Comparison of ENCODE assay signal across 1 cellular context in the genomic region with DNA sequence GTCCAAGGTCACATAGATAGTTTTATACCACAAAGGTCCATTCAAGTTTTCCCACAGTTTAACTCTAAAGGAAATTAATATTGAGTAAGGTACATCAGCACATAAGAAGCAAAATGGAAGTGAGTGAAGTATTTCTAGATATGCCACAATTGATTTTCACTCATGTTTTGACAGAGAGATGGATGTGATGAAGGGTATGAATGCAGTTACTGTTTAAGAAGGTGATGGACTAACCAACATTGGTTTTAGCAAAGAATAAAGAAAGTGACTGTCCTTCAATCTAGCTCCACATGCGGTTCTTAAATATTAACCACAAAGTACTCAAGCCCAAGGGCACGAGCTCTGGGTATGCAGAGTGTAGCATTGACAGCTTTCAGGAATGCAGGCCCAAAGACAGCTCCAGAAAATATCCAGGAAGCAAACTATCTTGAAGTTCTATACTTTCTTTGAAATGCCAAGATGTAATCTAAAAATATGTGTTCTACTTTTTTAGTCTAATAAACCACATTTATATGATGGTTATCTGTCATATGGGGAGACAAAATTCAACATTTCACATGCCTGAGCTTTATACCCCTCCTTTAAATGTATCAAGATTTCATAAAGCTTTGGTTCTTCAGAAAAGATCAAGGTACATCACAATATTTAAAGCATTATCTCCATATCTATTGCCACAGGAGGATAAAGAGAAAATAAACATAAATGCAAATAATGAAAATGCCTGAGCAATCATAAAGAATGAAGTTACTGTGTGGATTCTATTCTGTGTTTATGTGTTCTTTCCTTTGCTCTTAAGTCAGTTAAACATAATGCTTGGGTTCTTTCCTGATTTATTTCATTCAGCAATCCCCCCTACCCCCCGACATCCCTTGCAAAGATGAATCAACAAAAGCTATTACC.
A peak's percentile ranks its signal among the peaks of the same experiment; 100 is the strongest.
TF ChIP-seq lines count a peak whose summit lies in the region.

No MANE protein-coding gene starts in this region.

TF ChIP-seq in HepG2, 621 proteins besides CTCF, POLR2A, EP300 and RAD21 (continued from another document and continues in another):
- TF ChIP-seq, protein P1, sequence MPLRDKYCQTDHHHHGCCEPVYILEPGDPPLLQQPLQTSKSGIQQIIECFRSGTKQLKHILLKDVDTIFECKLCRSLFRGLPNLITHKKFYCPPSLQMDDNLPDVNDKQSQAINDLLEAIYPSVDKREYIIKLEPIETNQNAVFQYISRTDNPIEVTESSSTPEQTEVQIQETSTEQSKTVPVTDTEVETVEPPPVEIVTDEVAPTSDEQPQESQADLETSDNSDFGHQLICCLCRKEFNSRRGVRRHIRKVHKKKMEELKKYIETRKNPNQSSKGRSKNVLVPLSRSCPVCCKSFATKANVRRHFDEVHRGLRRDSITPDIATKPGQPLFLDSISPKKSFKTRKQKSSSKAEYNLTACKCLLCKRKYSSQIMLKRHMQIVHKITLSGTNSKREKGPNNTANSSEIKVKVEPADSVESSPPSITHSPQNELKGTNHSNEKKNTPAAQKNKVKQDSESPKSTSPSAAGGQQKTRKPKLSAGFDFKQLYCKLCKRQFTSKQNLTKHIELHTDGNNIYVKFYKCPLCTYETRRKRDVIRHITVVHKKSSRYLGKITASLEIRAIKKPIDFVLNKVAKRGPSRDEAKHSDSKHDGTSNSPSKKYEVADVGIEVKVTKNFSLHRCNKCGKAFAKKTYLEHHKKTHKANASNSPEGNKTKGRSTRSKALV (CRISPR knock-in tag; IDR thresholded peaks at IDR 0.05) = no peak
- no peak; the same call in 1 of the 2 replicates for TF ChIP-seq ELF1 (CRISPR knock-in tag; IDR thresholded peaks at IDR 0.05)
- TF ChIP-seq CBFB (CRISPR knock-in tag; IDR thresholded peaks at IDR 0.05) = peak; percentile 93
- 0 out of 2 replicates have a peak, but pooled peaks have one; percentile 7 for TF ChIP-seq ZNF12 (CRISPR knock-in tag; IDR thresholded peaks at IDR 0.05)
- TF ChIP-seq, protein P2, sequence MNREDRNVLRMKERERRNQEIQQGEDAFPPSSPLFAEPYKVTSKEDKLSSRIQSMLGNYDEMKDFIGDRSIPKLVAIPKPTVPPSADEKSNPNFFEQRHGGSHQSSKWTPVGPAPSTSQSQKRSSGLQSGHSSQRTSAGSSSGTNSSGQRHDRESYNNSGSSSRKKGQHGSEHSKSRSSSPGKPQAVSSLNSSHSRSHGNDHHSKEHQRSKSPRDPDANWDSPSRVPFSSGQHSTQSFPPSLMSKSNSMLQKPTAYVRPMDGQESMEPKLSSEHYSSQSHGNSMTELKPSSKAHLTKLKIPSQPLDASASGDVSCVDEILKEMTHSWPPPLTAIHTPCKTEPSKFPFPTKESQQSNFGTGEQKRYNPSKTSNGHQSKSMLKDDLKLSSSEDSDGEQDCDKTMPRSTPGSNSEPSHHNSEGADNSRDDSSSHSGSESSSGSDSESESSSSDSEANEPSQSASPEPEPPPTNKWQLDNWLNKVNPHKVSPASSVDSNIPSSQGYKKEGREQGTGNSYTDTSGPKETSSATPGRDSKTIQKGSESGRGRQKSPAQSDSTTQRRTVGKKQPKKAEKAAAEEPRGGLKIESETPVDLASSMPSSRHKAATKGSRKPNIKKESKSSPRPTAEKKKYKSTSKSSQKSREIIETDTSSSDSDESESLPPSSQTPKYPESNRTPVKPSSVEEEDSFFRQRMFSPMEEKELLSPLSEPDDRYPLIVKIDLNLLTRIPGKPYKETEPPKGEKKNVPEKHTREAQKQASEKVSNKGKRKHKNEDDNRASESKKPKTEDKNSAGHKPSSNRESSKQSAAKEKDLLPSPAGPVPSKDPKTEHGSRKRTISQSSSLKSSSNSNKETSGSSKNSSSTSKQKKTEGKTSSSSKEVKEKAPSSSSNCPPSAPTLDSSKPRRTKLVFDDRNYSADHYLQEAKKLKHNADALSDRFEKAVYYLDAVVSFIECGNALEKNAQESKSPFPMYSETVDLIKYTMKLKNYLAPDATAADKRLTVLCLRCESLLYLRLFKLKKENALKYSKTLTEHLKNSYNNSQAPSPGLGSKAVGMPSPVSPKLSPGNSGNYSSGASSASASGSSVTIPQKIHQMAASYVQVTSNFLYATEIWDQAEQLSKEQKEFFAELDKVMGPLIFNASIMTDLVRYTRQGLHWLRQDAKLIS (CRISPR knock-in tag; IDR thresholded peaks at IDR 0.05) = peak; percentile 78; the same call in 1 of the 2 replicates
- TF ChIP-seq, protein P3, sequence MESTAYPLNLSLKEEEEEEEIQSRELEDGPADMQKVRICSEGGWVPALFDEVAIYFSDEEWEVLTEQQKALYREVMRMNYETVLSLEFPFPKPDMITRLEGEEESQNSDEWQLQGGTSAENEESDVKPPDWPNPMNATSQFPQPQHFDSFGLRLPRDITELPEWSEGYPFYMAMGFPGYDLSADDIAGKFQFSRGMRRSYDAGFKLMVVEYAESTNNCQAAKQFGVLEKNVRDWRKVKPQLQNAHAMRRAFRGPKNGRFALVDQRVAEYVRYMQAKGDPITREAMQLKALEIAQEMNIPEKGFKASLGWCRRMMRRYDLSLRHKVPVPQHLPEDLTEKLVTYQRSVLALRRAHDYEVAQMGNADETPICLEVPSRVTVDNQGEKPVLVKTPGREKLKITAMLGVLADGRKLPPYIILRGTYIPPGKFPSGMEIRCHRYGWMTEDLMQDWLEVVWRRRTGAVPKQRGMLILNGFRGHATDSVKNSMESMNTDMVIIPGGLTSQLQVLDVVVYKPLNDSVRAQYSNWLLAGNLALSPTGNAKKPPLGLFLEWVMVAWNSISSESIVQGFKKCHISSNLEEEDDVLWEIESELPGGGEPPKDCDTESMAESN (CRISPR knock-in tag; conservative IDR thresholded peaks at IDR 0.05) = no peak; the same call in 1 of the 2 replicates
- TF ChIP-seq REPIN1 (CRISPR knock-in tag; IDR thresholded peaks at IDR 0.05; ENCODE audit: borderline replicate concordance, low read depth) = peak; percentile 71
- TF ChIP-seq PHF8 (CRISPR knock-in tag; IDR thresholded peaks at IDR 0.05) = no peak; the same call in 1 of the 2 replicates
- TF ChIP-seq, protein P4, sequence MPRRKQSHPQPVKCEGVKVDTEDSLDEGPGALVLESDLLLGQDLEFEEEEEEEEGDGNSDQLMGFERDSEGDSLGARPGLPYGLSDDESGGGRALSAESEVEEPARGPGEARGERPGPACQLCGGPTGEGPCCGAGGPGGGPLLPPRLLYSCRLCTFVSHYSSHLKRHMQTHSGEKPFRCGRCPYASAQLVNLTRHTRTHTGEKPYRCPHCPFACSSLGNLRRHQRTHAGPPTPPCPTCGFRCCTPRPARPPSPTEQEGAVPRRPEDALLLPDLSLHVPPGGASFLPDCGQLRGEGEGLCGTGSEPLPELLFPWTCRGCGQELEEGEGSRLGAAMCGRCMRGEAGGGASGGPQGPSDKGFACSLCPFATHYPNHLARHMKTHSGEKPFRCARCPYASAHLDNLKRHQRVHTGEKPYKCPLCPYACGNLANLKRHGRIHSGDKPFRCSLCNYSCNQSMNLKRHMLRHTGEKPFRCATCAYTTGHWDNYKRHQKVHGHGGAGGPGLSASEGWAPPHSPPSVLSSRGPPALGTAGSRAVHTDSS (CRISPR knock-in tag; conservative IDR thresholded peaks at IDR 0.05) = no peak
- TF ChIP-seq GATAD2A (CRISPR knock-in tag; IDR thresholded peaks at IDR 0.05) = peak; percentile 96
- TF ChIP-seq ZNF205 (CRISPR knock-in tag; IDR thresholded peaks at IDR 0.05) = peak; percentile 46; the same call in 1 of the 2 replicates
- peak; percentile 99 for TF ChIP-seq ASH2L (IDR thresholded peaks at IDR 0.05; ENCODE audit: insufficient read length, low read depth, low read length)
- no peak for TF ChIP-seq ZNF672 (CRISPR knock-in tag; IDR thresholded peaks at IDR 0.05)
- no peak for TF ChIP-seq U2AF1 (optimal IDR thresholded peaks at IDR 0.05; ENCODE audit: low read depth, low read length)
- TF ChIP-seq, protein P5, sequence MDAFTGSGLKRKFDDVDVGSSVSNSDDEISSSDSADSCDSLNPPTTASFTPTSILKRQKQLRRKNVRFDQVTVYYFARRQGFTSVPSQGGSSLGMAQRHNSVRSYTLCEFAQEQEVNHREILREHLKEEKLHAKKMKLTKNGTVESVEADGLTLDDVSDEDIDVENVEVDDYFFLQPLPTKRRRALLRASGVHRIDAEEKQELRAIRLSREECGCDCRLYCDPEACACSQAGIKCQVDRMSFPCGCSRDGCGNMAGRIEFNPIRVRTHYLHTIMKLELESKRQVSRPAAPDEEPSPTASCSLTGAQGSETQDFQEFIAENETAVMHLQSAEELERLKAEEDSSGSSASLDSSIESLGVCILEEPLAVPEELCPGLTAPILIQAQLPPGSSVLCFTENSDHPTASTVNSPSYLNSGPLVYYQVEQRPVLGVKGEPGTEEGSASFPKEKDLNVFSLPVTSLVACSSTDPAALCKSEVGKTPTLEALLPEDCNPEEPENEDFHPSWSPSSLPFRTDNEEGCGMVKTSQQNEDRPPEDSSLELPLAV (CRISPR knock-in tag; conservative IDR thresholded peaks at IDR 0.05; ENCODE audit: low read depth) = no peak
- TF ChIP-seq MTA1 (CRISPR knock-in tag; IDR thresholded peaks at IDR 0.05; ENCODE audit: borderline replicate concordance) = 0 out of 2 replicates have a peak, but pooled peaks have one; percentile 15
- TF ChIP-seq CEBPB (IDR thresholded peaks at IDR 0.05; ENCODE audit: borderline replicate concordance, low read depth, low read length) = peak; percentile 41; the same call in 1 of the 2 replicates
- TF ChIP-seq THYN1 (CRISPR knock-in tag; IDR thresholded peaks at IDR 0.05; ENCODE audit: borderline replicate concordance, low read depth) = 0 out of 2 replicates have a peak, but pooled peaks have one; percentile 6
- TF ChIP-seq, protein P6, sequence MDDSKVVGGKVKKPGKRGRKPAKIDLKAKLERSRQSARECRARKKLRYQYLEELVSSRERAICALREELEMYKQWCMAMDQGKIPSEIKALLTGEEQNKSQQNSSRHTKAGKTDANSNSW (CRISPR knock-in tag; IDR thresholded peaks at IDR 0.05; ENCODE audit: borderline replicate concordance) = no peak
- TF ChIP-seq, protein P7, sequence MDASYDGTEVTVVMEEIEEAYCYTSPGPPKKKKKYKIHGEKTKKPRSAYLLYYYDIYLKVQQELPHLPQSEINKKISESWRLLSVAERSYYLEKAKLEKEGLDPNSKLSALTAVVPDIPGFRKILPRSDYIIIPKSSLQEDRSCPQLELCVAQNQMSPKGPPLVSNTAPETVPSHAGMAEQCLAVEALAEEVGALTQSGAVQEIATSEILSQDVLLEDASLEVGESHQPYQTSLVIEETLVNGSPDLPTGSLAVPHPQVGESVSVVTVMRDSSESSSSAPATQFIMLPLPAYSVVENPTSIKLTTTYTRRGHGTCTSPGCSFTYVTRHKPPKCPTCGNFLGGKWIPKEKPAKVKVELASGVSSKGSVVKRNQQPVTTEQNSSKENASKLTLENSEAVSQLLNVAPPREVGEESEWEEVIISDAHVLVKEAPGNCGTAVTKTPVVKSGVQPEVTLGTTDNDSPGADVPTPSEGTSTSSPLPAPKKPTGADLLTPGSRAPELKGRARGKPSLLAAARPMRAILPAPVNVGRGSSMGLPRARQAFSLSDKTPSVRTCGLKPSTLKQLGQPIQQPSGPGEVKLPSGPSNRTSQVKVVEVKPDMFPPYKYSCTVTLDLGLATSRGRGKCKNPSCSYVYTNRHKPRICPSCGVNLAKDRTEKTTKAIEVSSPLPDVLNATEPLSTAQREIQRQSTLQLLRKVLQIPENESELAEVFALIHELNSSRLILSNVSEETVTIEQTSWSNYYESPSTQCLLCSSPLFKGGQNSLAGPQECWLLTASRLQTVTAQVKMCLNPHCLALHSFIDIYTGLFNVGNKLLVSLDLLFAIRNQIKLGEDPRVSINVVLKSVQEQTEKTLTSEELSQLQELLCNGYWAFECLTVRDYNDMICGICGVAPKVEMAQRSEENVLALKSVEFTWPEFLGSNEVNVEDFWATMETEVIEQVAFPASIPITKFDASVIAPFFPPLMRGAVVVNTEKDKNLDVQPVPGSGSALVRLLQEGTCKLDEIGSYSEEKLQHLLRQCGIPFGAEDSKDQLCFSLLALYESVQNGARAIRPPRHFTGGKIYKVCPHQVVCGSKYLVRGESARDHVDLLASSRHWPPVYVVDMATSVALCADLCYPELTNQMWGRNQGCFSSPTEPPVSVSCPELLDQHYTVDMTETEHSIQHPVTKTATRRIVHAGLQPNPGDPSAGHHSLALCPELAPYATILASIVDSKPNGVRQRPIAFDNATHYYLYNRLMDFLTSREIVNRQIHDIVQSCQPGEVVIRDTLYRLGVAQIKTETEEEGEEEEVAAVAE (CRISPR knock-in tag; IDR thresholded peaks at IDR 0.05; ENCODE audit: borderline replicate concordance) = peak; percentile 83; the same call in 1 of the 2 replicates
- no peak for TF ChIP-seq CENPT (CRISPR knock-in tag; IDR thresholded peaks at IDR 0.05; ENCODE audit: low read depth)
- TF ChIP-seq MIER3 (CRISPR knock-in tag; IDR thresholded peaks at IDR 0.05; ENCODE audit: borderline replicate concordance) = 0 out of 2 replicates have a peak, but pooled peaks have one; percentile 40
- no peak for TF ChIP-seq ZSCAN31 (CRISPR knock-in tag; IDR thresholded peaks at IDR 0.05; ENCODE audit: low read depth)
- peak in 1 of 2 experiments; percentile 70; a peak in 2 of 4 replicates for TF ChIP-seq KLF16 (CRISPR knock-in tag; IDR thresholded peaks at IDR 0.05)
- 0 out of 2 replicates have a peak, but pooled peaks have one; percentile 82 for TF ChIP-seq SMYD3 (CRISPR knock-in tag; IDR thresholded peaks at IDR 0.05)
- 0 out of 2 replicates have a peak, but pooled peaks have one; percentile 8 for TF ChIP-seq ZKSCAN1 (IDR thresholded peaks at IDR 0.05; ENCODE audit: low read length)
- TF ChIP-seq SYNCRIP (IDR thresholded peaks at IDR 0.05; ENCODE audit: insufficient read depth, low read depth, low read length) = no peak
- TF ChIP-seq MIXL1 (CRISPR knock-in tag; IDR thresholded peaks at IDR 0.05) = peak; percentile 94
- TF ChIP-seq TBP (CRISPR knock-in tag; IDR thresholded peaks at IDR 0.05) = no peak
- TF ChIP-seq, protein P8, sequence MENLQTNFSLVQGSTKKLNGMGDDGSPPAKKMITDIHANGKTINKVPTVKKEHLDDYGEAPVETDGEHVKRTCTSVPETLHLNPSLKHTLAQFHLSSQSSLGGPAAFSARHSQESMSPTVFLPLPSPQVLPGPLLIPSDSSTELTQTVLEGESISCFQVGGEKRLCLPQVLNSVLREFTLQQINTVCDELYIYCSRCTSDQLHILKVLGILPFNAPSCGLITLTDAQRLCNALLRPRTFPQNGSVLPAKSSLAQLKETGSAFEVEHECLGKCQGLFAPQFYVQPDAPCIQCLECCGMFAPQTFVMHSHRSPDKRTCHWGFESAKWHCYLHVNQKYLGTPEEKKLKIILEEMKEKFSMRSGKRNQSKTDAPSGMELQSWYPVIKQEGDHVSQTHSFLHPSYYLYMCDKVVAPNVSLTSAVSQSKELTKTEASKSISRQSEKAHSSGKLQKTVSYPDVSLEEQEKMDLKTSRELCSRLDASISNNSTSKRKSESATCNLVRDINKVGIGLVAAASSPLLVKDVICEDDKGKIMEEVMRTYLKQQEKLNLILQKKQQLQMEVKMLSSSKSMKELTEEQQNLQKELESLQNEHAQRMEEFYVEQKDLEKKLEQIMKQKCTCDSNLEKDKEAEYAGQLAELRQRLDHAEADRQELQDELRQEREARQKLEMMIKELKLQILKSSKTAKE (CRISPR knock-in tag; IDR thresholded peaks at IDR 0.05; ENCODE audit: borderline replicate concordance) = no peak
- peak; percentile 97 for TF ChIP-seq NCOA2 (CRISPR knock-in tag; IDR thresholded peaks at IDR 0.05)
- TF ChIP-seq, protein P9, sequence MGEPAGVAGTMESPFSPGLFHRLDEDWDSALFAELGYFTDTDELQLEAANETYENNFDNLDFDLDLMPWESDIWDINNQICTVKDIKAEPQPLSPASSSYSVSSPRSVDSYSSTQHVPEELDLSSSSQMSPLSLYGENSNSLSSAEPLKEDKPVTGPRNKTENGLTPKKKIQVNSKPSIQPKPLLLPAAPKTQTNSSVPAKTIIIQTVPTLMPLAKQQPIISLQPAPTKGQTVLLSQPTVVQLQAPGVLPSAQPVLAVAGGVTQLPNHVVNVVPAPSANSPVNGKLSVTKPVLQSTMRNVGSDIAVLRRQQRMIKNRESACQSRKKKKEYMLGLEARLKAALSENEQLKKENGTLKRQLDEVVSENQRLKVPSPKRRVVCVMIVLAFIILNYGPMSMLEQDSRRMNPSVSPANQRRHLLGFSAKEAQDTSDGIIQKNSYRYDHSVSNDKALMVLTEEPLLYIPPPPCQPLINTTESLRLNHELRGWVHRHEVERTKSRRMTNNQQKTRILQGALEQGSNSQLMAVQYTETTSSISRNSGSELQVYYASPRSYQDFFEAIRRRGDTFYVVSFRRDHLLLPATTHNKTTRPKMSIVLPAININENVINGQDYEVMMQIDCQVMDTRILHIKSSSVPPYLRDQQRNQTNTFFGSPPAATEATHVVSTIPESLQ (CRISPR knock-in tag; conservative IDR thresholded peaks at IDR 0.05) = no peak; the same call in 1 of the 2 replicates
